In the genomic region with DNA sequence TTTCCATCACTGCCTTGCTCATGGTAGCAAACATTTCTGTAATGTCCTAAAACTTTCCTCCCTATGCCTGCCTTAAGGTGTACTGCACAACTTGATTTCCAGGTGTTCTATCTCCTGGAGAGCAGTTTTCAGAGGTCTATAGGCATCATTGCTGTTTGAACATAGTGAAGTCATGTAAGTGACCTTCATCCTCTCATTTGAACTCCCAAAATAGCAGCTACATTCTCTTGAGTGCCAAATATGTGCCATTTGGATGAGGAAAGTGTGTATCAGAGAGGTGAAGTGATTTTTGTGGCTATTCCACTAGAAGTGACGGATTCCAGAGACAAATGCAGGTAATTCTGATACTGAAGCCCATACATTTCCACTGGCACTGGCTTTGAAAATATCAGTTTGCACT, we compare ENCODE assay signal across 25 cellular contexts. TPM values are rescaled to one million over a fixed set of nuclear protein-coding genes. Genes with fewer than 3 reads are reported as not detected.
"Had no signal": no experiment of that assay in that cellular context is flagged by ENCODE, and none has a peak within 500 bp of the region (broad histone marks: within the 10 kb centered on the region; RNA-seq: fewer than 3 reads in every experiment).

No MANE protein-coding gene starts in this region.

- ATAC-seq: left colon; natural killer cell; sciatic nerve; stimulated activated memory B cell treated with anti-CD40 and anti-IgM and Interleukin-4, amounts not matched to agents 10 μg/mL and 1 μg/mL and 100 μg/mL, for 72 hours; stimulated activated naive CD8-positive, alpha-beta T cell treated with anti-CD3 and anti-CD28 coated beads, Interleukin-15, Interleukin-2, amounts not matched to agents 100 U/mL and 50 U/mL, for 24 hours had no signal

- H3K27ac ChIP-seq: dorsolateral prefrontal cortex, ovary, skin epidermis, spleen, testis, tibial artery, upper lobe of left lung had no signal

- H3K9me3 ChIP-seq: ovary, spleen, testis, tibial artery, upper lobe of left lung had no signal

- H3K27me3 ChIP-seq: ovary, spleen, testis, tibial artery, upper lobe of left lung had no signal

- H3K4me3 ChIP-seq: dorsolateral prefrontal cortex, lung, ovary, skin epidermis, spleen, testis, tibial artery, upper lobe of left lung had no signal

- DNase-seq: dorsolateral prefrontal cortex; effector CD4-positive, alpha-beta T cell; head of caudate nucleus; hippocampal formation; islet precursor cell; kidney glomerular epithelial cell; left colon; natural killer cell; occipital lobe; ovary; posterior cingulate gyrus; retina; spleen; stimulated activated CD4-positive, alpha-beta T cell treated with anti-CD3 and anti-CD28 coated beads, Interleukin-4, amount 100 ng/mL, for 4 hours; stimulated activated naive CD8-positive, alpha-beta T cell treated with anti-CD3 and anti-CD28 coated beads, Interleukin-15, Interleukin-2, amounts not matched to agents 100 U/mL and 50 U/mL, for 24 hours; substantia nigra; testis; tibial artery; upper lobe of left lung had no signal

- H3K4me1 ChIP-seq: upper lobe of left lung had no signal

- H3K36me3 ChIP-seq: ovary, spleen, tibial artery, upper lobe of left lung had no signal

RNA-seq across cellular contexts. Expression of a gene that starts 3.4 kb away (rescaled TPM):
- total RNA-seq: mononuclear cell, natural killer cell had no signal
- polyA plus RNA-seq: neural cell had no signal
